In genomic region chr22:46159212-46159611, GRCh38 we compare ENCODE assay signal across 29 cellular contexts.
"Had no signal": no experiment of that assay in that cellular context is flagged by ENCODE, and none has a peak within 500 bp of the region (broad histone marks: within the 10 kb centered on the region; RNA-seq: fewer than 3 reads in every experiment).

No MANE protein-coding gene starts in this region.

- H3K36me3 ChIP-seq: ovary, thyroid gland, uterus had no signal

- H3K4me3 ChIP-seq: ovary, psoas muscle, skin epidermis, stomach, thoracic aorta, thyroid gland, tibial nerve, upper lobe of right lung, uterus had no signal

- H3K27me3 ChIP-seq: neutrophil, ovary, stomach, thyroid gland, tibial nerve, upper lobe of right lung, uterus had no signal

- H3K27ac Mint-ChIP-seq: naive thymus-derived CD8-positive, alpha-beta T cell; nephron progenitor cell; progenitor cell of endocrine pancreas; stimulated activated effector memory CD8-positive, alpha-beta T cell treated with anti-CD3 and anti-CD28 coated beads, Interleukin-12 subunit alpha, Interleukin-12 subunit beta, amount 100 ng/mL, for 72 hours; stimulated activated naive B cell treated with anti-CD40 and anti-IgM and Interleukin-4, amounts not matched to agents 10 μg/mL and 1 μg/mL and 100 μg/mL, for 72 hours; stimulated activated naive CD8-positive, alpha-beta T cell treated with anti-CD3 and anti-CD28 coated beads, Interleukin-15, Interleukin-2, amounts not matched to agents 100 ng/mL and 50 ng/mL, for 24 hours; type B pancreatic cell had no signal

- H3K4me1 ChIP-seq: parathyroid adenoma, upper lobe of right lung, uterus had no signal

- H3K27me3 Mint-ChIP-seq: naive B cell; naive thymus-derived CD8-positive, alpha-beta T cell; natural killer cell treated with Interleukin-12 subunit alpha and Interleukin-12 subunit beta and Interleukin-15 and Interleukin-18, amount 100 ng/mL, for 72 hours; progenitor cell of endocrine pancreas; stimulated activated naive B cell treated with anti-CD40 and anti-IgM and Interleukin-4, amounts not matched to agents 10 μg/mL and 1 μg/mL and 100 μg/mL, for 72 hours; stimulated activated naive CD8-positive, alpha-beta T cell treated with anti-CD3 and anti-CD28 coated beads, Interleukin-15, Interleukin-2, amounts not matched to agents 100 ng/mL and 50 ng/mL, for 24 hours; type B pancreatic cell had no signal

- H3K27ac ChIP-seq: neutrophil, ovary, parathyroid adenoma, psoas muscle, skin epidermis, stomach, thoracic aorta, thyroid gland, tibial nerve, upper lobe of right lung, uterus had no signal

- H3K4me1 Mint-ChIP-seq: neural crest cell; stimulated activated effector memory CD8-positive, alpha-beta T cell treated with anti-CD3 and anti-CD28 coated beads, Interleukin-12 subunit alpha, Interleukin-12 subunit beta, amount 100 ng/mL, for 72 hours had no signal

- ATAC-seq: naive thymus-derived CD8-positive, alpha-beta T cell; natural killer cell treated with Interleukin-12 subunit alpha and Interleukin-12 subunit beta and Interleukin-15 and Interleukin-18, amount 100 ng/mL, for 72 hours; right cardiac atrium; sciatic nerve; stimulated activated effector memory CD8-positive, alpha-beta T cell treated with anti-CD3 and anti-CD28 coated beads, Interleukin-12 subunit alpha, Interleukin-12 subunit beta, amount 100 ng/mL, for 72 hours; stimulated activated naive B cell treated with anti-CD40 and anti-IgM and Interleukin-4, amounts not matched to agents 10 μg/mL and 1 μg/mL and 100 μg/mL, for 72 hours had no signal

- H3K4me3 Mint-ChIP-seq: naive B cell; naive thymus-derived CD8-positive, alpha-beta T cell; natural killer cell treated with Interleukin-12 subunit alpha and Interleukin-12 subunit beta and Interleukin-15 and Interleukin-18, amount 100 ng/mL, for 72 hours; nephron progenitor cell; neural crest cell; stimulated activated effector memory CD8-positive, alpha-beta T cell treated with anti-CD3 and anti-CD28 coated beads, Interleukin-12 subunit alpha, Interleukin-12 subunit beta, amount 100 ng/mL, for 72 hours; stimulated activated naive B cell treated with anti-CD40 and anti-IgM and Interleukin-4, amounts not matched to agents 10 μg/mL and 1 μg/mL and 100 μg/mL, for 72 hours; stimulated activated naive CD8-positive, alpha-beta T cell treated with anti-CD3 and anti-CD28 coated beads, Interleukin-15, Interleukin-2, amounts not matched to agents 100 ng/mL and 50 ng/mL, for 24 hours; type B pancreatic cell had no signal

- H2AFZ ChIP-seq: parathyroid adenoma had no signal

- H3K9me3 ChIP-seq: neutrophil, ovary, psoas muscle, stomach, thoracic aorta, thyroid gland, tibial nerve, upper lobe of right lung, uterus had no signal

- H3K9me3 Mint-ChIP-seq: naive B cell; naive thymus-derived CD8-positive, alpha-beta T cell; natural killer cell treated with Interleukin-12 subunit alpha and Interleukin-12 subunit beta and Interleukin-15 and Interleukin-18, amount 100 ng/mL, for 72 hours; nephron progenitor cell; neural crest cell; stimulated activated effector memory CD8-positive, alpha-beta T cell treated with anti-CD3 and anti-CD28 coated beads, Interleukin-12 subunit alpha, Interleukin-12 subunit beta, amount 100 ng/mL, for 72 hours; stimulated activated naive B cell treated with anti-CD40 and anti-IgM and Interleukin-4, amounts not matched to agents 10 μg/mL and 1 μg/mL and 100 μg/mL, for 72 hours; stimulated activated naive CD8-positive, alpha-beta T cell treated with anti-CD3 and anti-CD28 coated beads, Interleukin-15, Interleukin-2, amounts not matched to agents 100 ng/mL and 50 ng/mL, for 24 hours; type B pancreatic cell had no signal

- H3K9ac ChIP-seq: parathyroid adenoma had no signal

- DNase-seq: naive B cell; naive thymus-derived CD8-positive, alpha-beta T cell; nephron progenitor cell; nucleus accumbens; psoas muscle; right cardiac atrium; stimulated activated CD4-positive, alpha-beta T cell treated with anti-CD3 and anti-CD28 coated beads, Interleukin-15, amount 100 ng/mL, for 24 hours; stimulated activated CD4-positive, alpha-beta T cell treated with anti-CD3 and anti-CD28 coated beads, Interleukin-2, amount 100 ng/mL, for 24 hours; stimulated activated CD4-positive, alpha-beta T cell treated with anti-CD3 and anti-CD28 coated beads, Interleukin-2, amount 100 ng/mL, for 48 hours; stimulated activated CD4-positive, alpha-beta T cell treated with anti-CD3 and anti-CD28 coated beads, Interleukin-4, amount 100 ng/mL, for 24 hours; stimulated activated naive B cell treated with anti-CD40 and anti-IgM and Interleukin-4, amounts not matched to agents 10 μg/mL and 1 μg/mL and 100 μg/mL, for 72 hours; stimulated activated naive CD4-positive, alpha-beta T cell treated with Interleukin-2 at 50 U/mL for 16 hours; thyroid gland; upper lobe of right lung; uterus had no signal
